23 cellular contexts compared by ENCODE assay signal in the genomic region with DNA sequence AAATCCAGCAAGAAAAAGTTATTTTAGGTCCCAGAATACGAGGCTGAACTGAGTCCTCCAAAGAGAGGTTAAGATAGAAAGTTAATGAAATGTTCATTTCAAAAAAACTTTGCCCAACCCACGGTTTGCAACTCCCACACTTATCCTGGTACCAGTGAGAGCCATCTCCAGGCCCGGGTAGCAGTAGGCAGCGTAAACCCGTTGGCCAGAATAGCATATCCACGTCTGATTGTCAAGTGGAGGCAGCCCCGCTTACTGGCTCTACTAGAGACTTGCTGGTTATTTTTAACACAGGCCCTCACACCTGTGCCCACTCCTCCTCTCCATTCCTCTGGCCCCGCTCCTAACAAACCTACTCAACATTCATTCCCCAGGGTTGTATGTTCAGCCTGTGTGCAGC.
DNase-seq lines count a peak whose midpoint lies in the region; ATAC-seq and TF ChIP-seq lines count a peak whose summit lies in the region.
"Had no signal": no experiment of that assay in that cellular context is flagged by ENCODE, and none has a peak within 500 bp of the region (broad histone marks: within the 10 kb centered on the region; RNA-seq: fewer than 3 reads in every experiment).

No MANE protein-coding gene starts in this region.

- H3K4me3 Mint-ChIP-seq in WTC11: no peak overlapping the region
- no peak overlapping the region for H3K4me3 Mint-ChIP-seq in T-helper 2 cell treated with Interferon-gamma antibody and Interleukin-4, amounts not matched to agents 5 μg/mL and 100 μg/mL, for 36 hours
- H3K4me3 Mint-ChIP-seq: CD8-positive, alpha-beta T cell had no signal

- 0 out of 2 replicates have a peak overlapping the region, but pooled peaks have one; percentile 6 for H3K27ac Mint-ChIP-seq in WTC11
- no peak overlapping the region for H3K27ac Mint-ChIP-seq in T-helper 2 cell treated with Interferon-gamma antibody and Interleukin-4, amounts not matched to agents 5 μg/mL and 100 μg/mL, for 36 hours
- H3K27ac Mint-ChIP-seq: CD8-positive, alpha-beta T cell had no signal

- no peak overlapping the region for H3K9ac ChIP-seq in BLaER1 treated with 17β-estradiol and CSF1 and Interleukin-3, amounts not matched to agents 10 nM and 100 nM
- no peak overlapping the region for H3K9ac ChIP-seq in trophoblast cell (ENCODE audit: low read length)
- H3K9ac ChIP-seq: GM23248 had no signal

- H4K91ac ChIP-seq in trophoblast cell (ENCODE audit: low read depth, low read length): no peak overlapping the region

- peaks cover 56% of the 10 kb centered on the region for H3K36me3 Mint-ChIP-seq in WTC11
- peaks cover 7% of the 10 kb centered on the region for H3K36me3 Mint-ChIP-seq in T-helper 2 cell treated with Interferon-gamma antibody and Interleukin-4, amounts not matched to agents 5 μg/mL and 100 μg/mL, for 36 hours (ENCODE audit: low read depth)

- H3K14ac ChIP-seq in trophoblast cell (ENCODE audit: low read length): no peak overlapping the region

- H3K18ac ChIP-seq in trophoblast cell (ENCODE audit: low read length): no peak overlapping the region

- no peaks in the 10 kb centered on the region for H3K79me1 ChIP-seq in trophoblast cell (ENCODE audit: low read length)

- peak overlapping the region; percentile 10 for H3K4ac ChIP-seq in trophoblast cell (ENCODE audit: low read depth, low read length)

- H3K4me1 ChIP-seq in BLaER1 treated with 17β-estradiol and CSF1 and Interleukin-3, amounts not matched to agents 10 nM and 100 nM: peaks cover 23 to 79% (median 57%) of the 10 kb centered on the region in 10 experiments
- peaks cover 0 to 2% of the 10 kb centered on the region in 2 experiments for H3K4me1 ChIP-seq in trophoblast cell (ENCODE audit: control insufficient read depth in 1 of 2, insufficient read depth in 2 of 2, low read length in 2 of 2)
- H3K4me1 ChIP-seq: HAP-1 had no signal

- no peak overlapping the region for H2BK5ac ChIP-seq in trophoblast cell (ENCODE audit: low read depth, low read length, poor library complexity)

- no peak overlapping the region for H3K23ac ChIP-seq in trophoblast cell (ENCODE audit: low read length)

- no peak for TF ChIP-seq CTCF in WTC11 (IDR thresholded peaks at IDR 0.05)

- ATAC-seq in WTC11: no peak
- no peak for ATAC-seq in HG02885 (IDR thresholded peaks at IDR 0.05; ENCODE audit: poor library complexity, unreplicated experiment)
- no peak for ATAC-seq in GM21619 (IDR thresholded peaks at IDR 0.05; ENCODE audit: unreplicated experiment)
- ATAC-seq: CD8-positive, alpha-beta T cell; GM12878 had no signal

- peak overlapping the region in 9 of 11 experiments; percentile 41 to 84 (median 54); a peak in 17 of 22 replicates for H3K4me2 ChIP-seq in BLaER1 treated with 17β-estradiol and CSF1 and Interleukin-3, amounts not matched to agents 10 nM and 100 nM
- no peak overlapping the region for H3K4me2 ChIP-seq in trophoblast cell (ENCODE audit: low read length)

- peaks cover 25% of the 10 kb centered on the region for H3K9me3 Mint-ChIP-seq in WTC11
- H3K9me3 Mint-ChIP-seq in T-helper 2 cell treated with Interferon-gamma antibody and Interleukin-4, amounts not matched to agents 5 μg/mL and 100 μg/mL, for 36 hours: peaks cover 26% of the 10 kb centered on the region

- no peak overlapping the region for H2BK120ac ChIP-seq in trophoblast cell (ENCODE audit: insufficient read depth, low read length, poor library complexity)

- no peaks in the 10 kb centered on the region for H3K79me2 ChIP-seq in trophoblast cell (ENCODE audit: control insufficient read depth, insufficient read depth, low read length, poor library complexity)

- DNase-seq in WTC11 (ENCODE audit: low spot score) (no peak), middle frontal gyrus (ENCODE audit: extremely low spot score, low spot score) (peak; percentile 43), trophoblast cell (no peak), ureter (ENCODE audit: low spot score) (no peak)
- DNase-seq in T-helper 2 cell treated with Interferon-gamma antibody and Interleukin-4, amounts not matched to agents 5 μg/mL and 100 μg/mL, for 36 hours (ENCODE audit: low spot score): no peak
- DNase-seq: C1 segment of cervical spinal cord; CD8-positive, alpha-beta T cell; DND-41; GM23248; KG1; NCI-H1092; NCI-H1436; NCI-H187 treated with DMSO at 0.1 percent for 48 hours; NCI-H2107; NCI-H446 treated with DMSO at 0.1 percent for 48 hours; NCI-H526 treated with DMSO at 0.1 percent for 48 hours; OCI-M1; SIG-M5 had no signal

- peaks cover 25% of the 10 kb centered on the region for H3K4me1 Mint-ChIP-seq in WTC11
- H3K4me1 Mint-ChIP-seq in T-helper 2 cell treated with Interferon-gamma antibody and Interleukin-4, amounts not matched to agents 5 μg/mL and 100 μg/mL, for 36 hours (ENCODE audit: low read depth): peaks cover 1% of the 10 kb centered on the region

- H3K27me3 ChIP-seq in BLaER1 treated with 17β-estradiol and CSF1 and Interleukin-3, amounts not matched to agents 10 nM and 100 nM: no peaks in the 10 kb centered on the region
- no peaks in the 10 kb centered on the region for H3K27me3 ChIP-seq in trophoblast cell (ENCODE audit: insufficient read depth, low read length)

- no peak overlapping the region for H4K8ac ChIP-seq in trophoblast cell (ENCODE audit: low read depth, low read length)

- CTCF ChIA-PET in WTC11 (lab: Charles Lee): interaction anchor here (0.7 kb wide), 1 partner anchor 301 kb away, joined by 3 read pairs; no protein-coding TSS in a partner anchor

- no peaks in the 10 kb centered on the region; a peak in 1 of 22 replicates for H4K20me1 ChIP-seq in BLaER1 treated with 17β-estradiol and CSF1 and Interleukin-3, amounts not matched to agents 10 nM and 100 nM

- H2AFZ ChIP-seq in trophoblast cell (ENCODE audit: insufficient read depth, low read length, poor library complexity): no peak overlapping the region
- H2AFZ ChIP-seq: GM23248 had no signal

- peaks cover 0 to 80% (median 22%) of the 10 kb centered on the region in 11 experiments; a peak in 19 of 22 replicates for H3K36me3 ChIP-seq in BLaER1 treated with 17β-estradiol and CSF1 and Interleukin-3, amounts not matched to agents 10 nM and 100 nM
- no peaks in the 10 kb centered on the region for H3K36me3 ChIP-seq in trophoblast cell (ENCODE audit: control insufficient read depth in 1 of 2, insufficient read depth in 2 of 2, low read length in 2 of 2)

- no peak overlapping the region for H4K12ac ChIP-seq in trophoblast cell (ENCODE audit: low read depth, low read length)

- peak overlapping the region in 4 of 11 experiments; percentile 1 to 28 (median 14); a peak in 2 of 22 replicates for H3K27ac ChIP-seq in BLaER1 treated with 17β-estradiol and CSF1 and Interleukin-3, amounts not matched to agents 10 nM and 100 nM
- H3K27ac ChIP-seq in trophoblast cell (ENCODE audit: low read depth, low read length): no peak overlapping the region
- H3K27ac ChIP-seq: GM23248 had no signal

- H3K27me3 Mint-ChIP-seq in WTC11 (ENCODE audit: low read depth): no peaks in the 10 kb centered on the region
- H3K27me3 Mint-ChIP-seq in T-helper 2 cell treated with Interferon-gamma antibody and Interleukin-4, amounts not matched to agents 5 μg/mL and 100 μg/mL, for 36 hours (ENCODE audit: low read depth): no peaks in the 10 kb centered on the region

- H3K4me3 ChIP-seq in BLaER1 treated with 17β-estradiol and CSF1 and Interleukin-3, amounts not matched to agents 10 nM and 100 nM: no peak overlapping the region
- no peak overlapping the region for H3K4me3 ChIP-seq in trophoblast cell (ENCODE audit: low read depth, low read length)
- H3K4me3 ChIP-seq: GM12878, GM23248, HAP-1 had no signal

- no CpG with 5 or more reads among the region's 8 CpGs for WGBS in trophoblast cell (ENCODE audit: extremely low coverage, insufficient coverage, insufficient read length)

- POLR2A ChIA-PET in WTC11 (lab: Charles Lee): interaction anchor here (1.0 kb wide), 1 partner anchor 29 kb away, joined by 3 read pairs; no protein-coding TSS in a partner anchor

- no peak overlapping the region for H2BK12ac ChIP-seq in trophoblast cell (ENCODE audit: low read length)

- peaks cover 18 to 53% (median 32%) of the 10 kb centered on the region in 11 experiments for H3K9me3 ChIP-seq in BLaER1 treated with 17β-estradiol and CSF1 and Interleukin-3, amounts not matched to agents 10 nM and 100 nM (replicated peaks in 1 of 11)
- H3K9me3 ChIP-seq in trophoblast cell (ENCODE audit: insufficient read depth, low read depth, low read length): peaks cover 2% of the 10 kb centered on the region

- H2AK5ac ChIP-seq in trophoblast cell (ENCODE audit: low read length): no peak overlapping the region

TF ChIP-seq in WTC11, 78 proteins besides CTCF, POLR2A, EP300 and RAD21:
- TF ChIP-seq, protein P1, sequence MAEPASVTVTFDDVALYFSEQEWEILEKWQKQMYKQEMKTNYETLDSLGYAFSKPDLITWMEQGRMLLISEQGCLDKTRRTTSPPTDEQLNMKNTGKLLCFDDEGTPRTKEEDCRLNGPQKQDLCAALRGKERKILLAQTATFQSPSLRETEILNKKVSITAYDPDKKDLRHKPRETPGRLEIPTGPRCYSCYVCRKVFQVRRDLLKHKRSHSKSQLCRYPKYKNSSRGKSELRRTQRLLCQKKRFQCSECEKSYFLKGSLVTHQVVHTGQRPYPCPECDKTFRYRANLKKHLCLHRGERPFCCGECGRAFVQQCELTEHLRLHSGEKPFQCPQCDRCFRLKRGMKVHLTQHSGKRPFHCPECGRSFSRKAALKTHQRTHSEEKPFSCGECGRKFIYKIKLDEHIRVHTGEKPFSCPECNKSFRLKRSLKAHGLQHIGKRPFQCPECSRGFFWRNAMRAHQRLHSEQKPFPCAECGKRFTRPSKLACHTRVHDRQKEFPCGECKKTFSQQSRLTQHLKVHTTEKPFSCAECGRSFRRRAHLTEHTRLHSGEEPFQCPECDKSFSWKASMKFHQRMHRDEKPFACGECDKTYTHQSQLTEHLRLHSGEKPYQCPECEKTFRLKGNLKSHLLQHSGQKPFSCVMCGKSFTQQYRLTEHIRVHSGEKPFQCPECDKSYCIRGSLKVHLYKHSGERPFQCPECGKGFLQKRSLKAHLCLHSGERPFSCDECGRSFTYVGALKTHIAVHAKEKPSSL (CRISPR knock-in tag; conservative IDR thresholded peaks at IDR 0.05): no peak
- TF ChIP-seq TCF7 (CRISPR knock-in tag; IDR thresholded peaks at IDR 0.05; ENCODE audit: low read depth) (no peak), FOXP1 (CRISPR knock-in tag; IDR thresholded peaks at IDR 0.05; ENCODE audit: borderline replicate concordance) (no peak), SMAD4 (CRISPR knock-in tag; IDR thresholded peaks at IDR 0.05) (no peak), ZNF121 (CRISPR knock-in tag; IDR thresholded peaks at IDR 0.05) (no peak), ZNF263 (CRISPR knock-in tag; IDR thresholded peaks at IDR 0.05; ENCODE audit: low read depth) (no peak)
- TF ChIP-seq, protein P2, sequence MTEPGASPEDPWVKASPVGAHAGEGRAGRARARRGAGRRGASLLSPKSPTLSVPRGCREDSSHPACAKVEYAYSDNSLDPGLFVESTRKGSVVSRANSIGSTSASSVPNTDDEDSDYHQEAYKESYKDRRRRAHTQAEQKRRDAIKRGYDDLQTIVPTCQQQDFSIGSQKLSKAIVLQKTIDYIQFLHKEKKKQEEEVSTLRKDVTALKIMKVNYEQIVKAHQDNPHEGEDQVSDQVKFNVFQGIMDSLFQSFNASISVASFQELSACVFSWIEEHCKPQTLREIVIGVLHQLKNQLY (CRISPR knock-in tag; IDR thresholded peaks at IDR 0.05): no peak
